Comparison of ENCODE assay signal across 10 cellular contexts in the genomic region with DNA sequence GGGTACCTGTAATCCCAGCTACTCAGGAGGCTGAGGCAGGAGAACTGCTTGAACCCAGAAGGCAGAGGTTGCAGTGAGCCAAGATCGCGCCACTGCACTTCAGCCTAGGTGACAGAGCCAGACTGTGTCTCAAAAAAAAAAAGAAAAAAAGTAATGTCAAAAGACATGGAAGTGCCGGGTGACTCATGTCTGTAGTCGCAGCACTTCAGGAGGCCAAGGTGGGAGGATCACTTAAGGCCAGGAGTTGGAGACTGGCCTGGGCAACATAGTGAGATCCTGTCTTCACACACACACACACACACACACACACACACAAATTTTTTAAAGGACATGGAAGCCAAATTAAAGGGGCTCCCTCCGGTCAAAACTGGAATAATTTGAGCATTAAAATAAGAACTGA. TPM values are rescaled to one million over a fixed set of nuclear protein-coding genes. Genes with fewer than 3 reads are reported as not detected.
"Had no signal": no experiment of that assay in that cellular context is flagged by ENCODE, and none has a peak within 500 bp of the region (broad histone marks: within the 10 kb centered on the region; RNA-seq: fewer than 3 reads in every experiment).

No MANE protein-coding gene starts in this region.

RNA-seq across cellular contexts. Expression of a gene that starts 46.7 kb away (rescaled TPM):
- total RNA-seq: activated B cell treated with CpG ODN at 0.5 μM for 24 hours, astrocyte, bronchial epithelial cell, cardiac septum, epithelial cell of proximal tubule, esophagus mucosa, foreskin keratinocyte, gastrocnemius medialis had no signal
- polyA plus RNA-seq: foreskin keratinocyte, heart left ventricle had no signal

RNA-seq across cellular contexts. Expression of a gene that starts 52.5 kb away (rescaled TPM):
- total RNA-seq: activated B cell treated with CpG ODN at 0.5 μM for 24 hours had no signal

RNA-seq across cellular contexts. Expression of a gene that starts 57.1 kb away (rescaled TPM):
- total RNA-seq: cerebellum had no signal
